11 cellular contexts compared by ENCODE assay signal in the genomic region with DNA sequence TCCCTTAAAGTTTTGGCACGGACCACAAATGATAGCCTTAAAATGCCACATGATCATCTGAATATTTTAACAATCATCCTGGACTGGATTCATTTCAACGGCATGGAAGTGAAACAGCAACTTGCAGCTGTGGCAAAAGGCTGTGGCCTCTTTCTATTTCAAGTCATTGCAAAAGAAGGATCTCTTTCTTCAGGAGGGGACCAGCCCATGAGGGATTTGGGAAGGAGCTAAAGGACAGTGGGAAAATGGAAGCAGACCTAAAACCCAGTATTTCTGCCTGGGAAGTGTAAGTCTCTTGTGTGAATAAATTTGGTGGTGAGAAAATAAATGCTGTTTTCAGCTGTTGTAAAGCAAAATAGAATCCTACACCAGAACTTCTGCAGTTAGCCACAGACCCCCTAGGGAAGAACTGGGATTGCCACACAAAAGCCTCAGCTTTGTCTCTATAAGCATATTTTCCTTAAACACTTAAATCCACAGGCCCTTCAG.
DNase-seq lines count a peak whose midpoint lies in the region; ATAC-seq and TF ChIP-seq lines count a peak whose summit lies in the region.
"Had no signal": no experiment of that assay in that cellular context is flagged by ENCODE, and none has a peak within 500 bp of the region (broad histone marks: within the 10 kb centered on the region; RNA-seq: fewer than 3 reads in every experiment).

No MANE protein-coding gene starts in this region.

- H3K79me2 ChIP-seq in GM23248 (ENCODE audit: insufficient read depth): no peaks in the 10 kb centered on the region

- no peaks in the 10 kb centered on the region for H3K36me3 ChIP-seq in GM23248 (ENCODE audit: low read depth)
- H3K36me3 ChIP-seq in heart right ventricle: no peaks in the 10 kb centered on the region
- H3K36me3 ChIP-seq in gastrocnemius medialis: no peaks in the 10 kb centered on the region
- no peaks in the 10 kb centered on the region; the same call in 1 of the 2 replicates for H3K36me3 ChIP-seq in WERI-Rb-1
- H3K36me3 ChIP-seq: SJSA1 had no signal

- ATAC-seq in heart right ventricle (peak; percentile 28 to 74 (median 67)), gastrocnemius medialis (peak; percentile 83 to 93), T-cell (replicated peaks in 1 of 4) (no peak), GM19395 (IDR thresholded peaks at IDR 0.05; ENCODE audit: unreplicated experiment) (no peak)
- ATAC-seq: K562 had no signal

- 9 to 11% methylated on average over 2 of the region's 2 CpGs for WGBS in GM23248 (ENCODE audit: low coverage in 1 of 2, low lambda C conversion rate in 2 of 2, missing lambda C conversion rate in 2 of 2), 2 experiments
- WGBS in heart right ventricle, 2 donors: 0 to 2% methylated on average over 2 of the region's 2 CpGs

- in situ Hi-C loops in GM23248 (cut with MboI): no loop called here
- in situ Hi-C loops in gastrocnemius medialis (cut with MboI; ENCODE audit: low sequenced_read_pairs in 4 of 4): no loop called here

- intact Hi-C loops in heart right ventricle (cut with DNase I) (loop anchor here in 6 of 10 donors (5.0 to 10.0 kb wide), 8 partner anchors 61 to 109 kb away; a partner anchor contains a TSS), gastrocnemius medialis (cut with DNase I; ENCODE audit: low total_unique reads) (no loop called here)

- no peak overlapping the region for H3K4me3 Mint-ChIP-seq in T-cell
- H3K4me3 Mint-ChIP-seq in glutamatergic neuron (ENCODE audit: unreplicated experiment): no peak overlapping the region

- no peaks in the 10 kb centered on the region for H3K9me3 Mint-ChIP-seq in T-cell
- peaks cover 4% of the 10 kb centered on the region for H3K9me3 Mint-ChIP-seq in glutamatergic neuron (ENCODE audit: unreplicated experiment)
- H3K9me3 Mint-ChIP-seq: activated T-helper 2 cell treated with anti-CD3 and anti-CD28 coated beads, Interferon-gamma antibody, Interleukin-2, Interleukin-4, amounts not matched to agents 10 μg/mL and 5 μg/mL and 100 μg/mL, durations not matched to agents 14 hours and 24 hours and 36 hours had no signal

- H3K27ac Mint-ChIP-seq in T-cell (no peak overlapping the region), glutamatergic neuron (ENCODE audit: unreplicated experiment) (no peak overlapping the region)
- H3K27ac Mint-ChIP-seq: activated T-helper 2 cell treated with anti-CD3 and anti-CD28 coated beads, Interferon-gamma antibody, Interleukin-2, Interleukin-4, amounts not matched to agents 10 μg/mL and 5 μg/mL and 100 μg/mL, durations not matched to agents 14 hours and 24 hours and 36 hours had no signal

- peak in 1 of 2 donors; percentile 51 for TF ChIP-seq POLR2A in gastrocnemius medialis (IDR thresholded peaks at IDR 0.05)

- H3K4me1 ChIP-seq in GM23248 (ENCODE audit: insufficient read depth) (peaks cover 16% of the 10 kb centered on the region), heart right ventricle (peaks cover 13 to 72% (median 55%) of the 10 kb centered on the region in 9 donors), gastrocnemius medialis (peaks cover 45 to 62% of the 10 kb centered on the region in 2 donors)

- H3K9me3 ChIP-seq in GM23248 (ENCODE audit: low read depth) (no peaks in the 10 kb centered on the region), heart right ventricle (no peaks in the 10 kb centered on the region), gastrocnemius medialis (no peaks in the 10 kb centered on the region), WERI-Rb-1 (ENCODE audit: severe bottlenecking) (no peaks in the 10 kb centered on the region)
- H3K9me3 ChIP-seq: SJSA1 had no signal

- H3K9ac ChIP-seq in GM23248: peak overlapping the region; percentile 49

- peak overlapping the region; percentile 11 for H2AFZ ChIP-seq in GM23248

- no peaks in the 10 kb centered on the region for H4K20me1 ChIP-seq in GM23248 (ENCODE audit: insufficient read depth)

- H3K36me3 Mint-ChIP-seq in T-cell (peaks cover 47% of the 10 kb centered on the region), glutamatergic neuron (ENCODE audit: unreplicated experiment) (no peaks in the 10 kb centered on the region)

- H3K4me2 ChIP-seq in GM23248 (ENCODE audit: unreplicated experiment): peak overlapping the region; percentile 62

- DNase-seq in GM23248 (peak; percentile 61), amniotic stem cell (lab: John Stamatoyannopoulos, UW) (peak; percentile 10), heart right ventricle (peak in 1 of 2 donors; percentile 64), gastrocnemius medialis (peak; percentile 56 to 73), WERI-Rb-1 (no peak), T-cell (no peak), glutamatergic neuron (no peak)

- CTCF ChIA-PET in T-cell (lab: Charles Lee): interaction anchor here in 1 of 2 donors (0.6 kb wide), 1 partner anchor 250 kb away, joined by 3 read pairs; no protein-coding TSS in a partner anchor

- H3K27me3 Mint-ChIP-seq in T-cell: no peaks in the 10 kb centered on the region
- no peaks in the 10 kb centered on the region for H3K27me3 Mint-ChIP-seq in glutamatergic neuron (ENCODE audit: unreplicated experiment)

- H3K4me3 ChIP-seq in GM23248 (no peak overlapping the region; the same call in 1 of the 2 replicates), heart right ventricle (peak overlapping the region in 3 of 10 donors; percentile 19 to 23 (median 23)), gastrocnemius medialis (peak overlapping the region in 2 of 4 donors; percentile 27 to 29), WERI-Rb-1 (ENCODE audit: low read depth, low read length) (no peak overlapping the region)
- H3K4me3 ChIP-seq: K562, SJSA1 had no signal

- no peak for TF ChIP-seq CTCF in heart right ventricle (IDR thresholded peaks at IDR 0.05)
- TF ChIP-seq CTCF in gastrocnemius medialis (IDR thresholded peaks at IDR 0.05 in 4 of 5, conservative IDR thresholded peaks at IDR 0.05 in 1 of 5): no peak
- TF ChIP-seq CTCF in WERI-Rb-1 (IDR thresholded peaks at IDR 0.05; ENCODE audit: low read depth, low read length): no peak
- no peak for TF ChIP-seq CTCF in glutamatergic neuron (IDR thresholded peaks at IDR 0.05; ENCODE audit: partially characterized antibody, unreplicated experiment)

- H3F3A ChIP-seq in GM23248 (ENCODE audit: insufficient read depth): no peaks in the 10 kb centered on the region

- H3K27me3 ChIP-seq in GM23248 (replicated peaks; ENCODE audit: insufficient read depth) (no peaks in the 10 kb centered on the region), heart right ventricle (no peaks in the 10 kb centered on the region), gastrocnemius medialis (no peaks in the 10 kb centered on the region), WERI-Rb-1 (ENCODE audit: insufficient read depth, low read depth, severe bottlenecking) (no peaks in the 10 kb centered on the region)
- H3K27me3 ChIP-seq: SJSA1 had no signal

- no peaks in the 10 kb centered on the region for H3K9me2 ChIP-seq in GM23248 (ENCODE audit: insufficient read depth)

- H3K27ac ChIP-seq in GM23248: peak overlapping the region; percentile 50
- H3K27ac ChIP-seq in heart right ventricle: peak overlapping the region; percentile 57 to 90 (median 86)
- peak overlapping the region; percentile 59 to 86 (median 84) for H3K27ac ChIP-seq in gastrocnemius medialis
- H3K27ac ChIP-seq in WERI-Rb-1: no peak overlapping the region
- H3K27ac ChIP-seq: SJSA1 had no signal

- peaks cover 0 to 2% (median 0%) of the 10 kb centered on the region in 3 donors for H3K4me1 Mint-ChIP-seq in T-cell
- peaks cover 19% of the 10 kb centered on the region for H3K4me1 Mint-ChIP-seq in glutamatergic neuron (ENCODE audit: low read depth, unreplicated experiment)

- POLR2A ChIA-PET in T-cell (lab: Charles Lee): interaction anchor here in 1 of 2 donors (0.7 kb wide), 1 partner anchor 186 kb away, joined by 3 read pairs; no protein-coding TSS in a partner anchor

Comparison
In these comparisons a context has a peak if more than half of its experiments do, and no peak if none do; other contexts are left out.
1. DNase-seq: peak in GM23248 (single experiment), amniotic stem cell (single experiment) and gastrocnemius medialis (2 of 2); none in WERI-Rb-1 (single experiment), T-cell (0 of 34) and glutamatergic neuron (single experiment).
2. ATAC-seq: peak in heart right ventricle (8 of 8) and gastrocnemius medialis (2 of 2); none in T-cell (0 of 4) and GM19395 (single experiment).